ENCODE assay signal across 8 cellular contexts in the genomic region with DNA sequence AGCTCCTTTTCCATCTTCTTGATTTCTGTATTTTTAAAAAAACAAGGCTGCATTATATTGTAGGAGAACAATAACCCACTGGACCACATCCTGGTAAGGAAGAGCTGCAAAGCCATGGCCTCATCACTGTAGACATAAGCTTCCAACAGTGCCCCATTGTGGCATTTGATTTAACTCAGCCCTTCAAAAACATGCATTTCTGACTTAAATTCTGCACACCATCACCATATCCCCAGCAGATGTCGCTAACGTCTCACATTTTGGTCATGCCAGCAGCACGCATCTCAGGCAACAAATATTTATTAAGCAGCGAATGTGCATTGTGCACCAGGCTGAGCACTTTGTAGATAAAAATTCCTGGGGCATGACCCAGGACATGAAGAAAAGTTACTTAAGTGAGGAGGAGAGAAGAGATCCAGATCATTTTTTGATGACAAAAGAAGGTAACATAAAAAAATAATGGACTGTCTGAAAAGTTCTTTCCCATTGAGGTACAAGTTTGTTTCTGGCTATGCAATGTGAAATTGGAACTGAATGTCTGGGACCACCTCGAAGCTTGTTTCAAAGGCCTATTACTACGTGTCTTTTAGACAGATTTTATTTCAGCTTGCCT.
DNase-seq lines count a peak whose midpoint lies in the region; ATAC-seq lines count a peak whose summit lies in the region.

No MANE protein-coding gene starts in this region.

- no peak for DNase-seq in Right ventricle myocardium inferior (ENCODE audit: missing footprints)
- no peak for DNase-seq in cardiac septum (ENCODE audit: low spot score)
- peak; percentile 68 for DNase-seq in NCI-H345 treated with DMSO at 0.1 percent for 48 hours (lab: John Stamatoyannopoulos, UW; ENCODE audit: unreplicated experiment)
- peak; percentile 3 to 17 (median 11) for DNase-seq in activated CD4-positive, CD25-positive, alpha-beta regulatory T cell (lab: John Stamatoyannopoulos, UW)
- DNase-seq in central memory CD4-positive, alpha-beta T cell, result peak; percentile 55
- peak; percentile 68 for DNase-seq in kidney glomerular epithelial cell (lab: John Stamatoyannopoulos, UW)
- DNase-seq in stimulated activated CD4-positive, alpha-beta T cell treated with anti-CD3 and anti-CD28 coated beads, Interleukin-2, amount 100 ng/mL, for 48 hours, result peak; percentile 50 to 54

- intact Hi-C loops in Right ventricle myocardium inferior (cut with DNase I) (loop anchor here (1.0 to 5.0 kb wide), 4 partner anchors 102 to 379 kb away; no protein-coding TSS in a partner anchor), cardiac septum (cut with DNase I) (loop anchor here (2.0 to 5.0 kb wide), 3 partner anchors 14 to 186 kb away; no protein-coding TSS in a partner anchor)

- ATAC-seq in Right ventricle myocardium inferior, result peak; percentile 73
- ATAC-seq in HG03175 (IDR thresholded peaks at IDR 0.05; ENCODE audit: unreplicated experiment), result peak; percentile 65

Comparison
In these comparisons a context has a peak if more than half of its experiments do, and no peak if none do; other contexts are left out.
1. DNase-seq: peak in NCI-H345 treated with DMSO at 0.1 percent for 48 hours (single experiment), activated CD4-positive, CD25-positive, alpha-beta regulatory T cell (4 of 4), central memory CD4-positive, alpha-beta T cell (single experiment), kidney glomerular epithelial cell (single experiment) and stimulated activated CD4-positive, alpha-beta T cell treated with anti-CD3 and anti-CD28 coated beads, Interleukin-2, amount 100 ng/mL, for 48 hours (2 of 2); none in Right ventricle myocardium inferior (single experiment) and cardiac septum (single experiment).